In the genomic region with DNA sequence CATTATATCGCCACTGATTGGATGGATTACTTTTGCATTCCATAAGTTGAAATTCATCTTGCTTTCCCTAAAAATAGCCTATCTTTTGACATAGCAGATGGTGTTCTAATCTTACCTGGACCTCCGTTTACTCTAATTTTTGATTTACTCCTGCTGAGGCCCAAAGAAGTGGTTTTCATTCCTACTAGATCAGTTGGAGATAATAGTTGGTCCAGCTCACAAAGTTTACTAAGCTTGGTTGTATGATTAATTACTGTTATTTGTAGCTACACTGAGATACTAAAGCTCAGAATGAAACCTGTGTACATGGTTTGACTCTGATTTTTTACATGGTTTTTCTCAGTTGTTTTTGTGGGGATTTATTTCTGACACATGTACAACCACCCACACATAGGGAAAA, we compare ENCODE assay signal across 33 cellular contexts.
"Had no signal": no experiment of that assay in that cellular context is flagged by ENCODE, and none has a peak within 500 bp of the region (broad histone marks: within the 10 kb centered on the region; RNA-seq: fewer than 3 reads in every experiment).

No MANE protein-coding gene starts in this region.

- H3K36me3 Mint-ChIP-seq: brain had no signal

- H3K27me3 Mint-ChIP-seq: activated B cell treated with CpG ODN at 0.5 μM for 24 hours; activated CD4-positive, alpha-beta memory T cell treated with anti-CD3 and anti-CD28 coated beads, Interleukin-2, amount 10 ng/mL, durations not matched to agents 7 days and 5 days; activated CD4-positive, alpha-beta T cell treated with anti-CD3 and anti-CD28 coated beads, Interleukin-2, amount 10 ng/mL, durations not matched to agents 7 days and 5 days; activated CD8-positive, alpha-beta memory T cell treated with anti-CD3 and anti-CD28 coated beads, Interleukin-2, amount 10 ng/mL, durations not matched to agents 7 days and 5 days; activated naive CD8-positive, alpha-beta T cell treated with anti-CD3 and anti-CD28 coated beads for 36 hours; activated T-cell treated with anti-CD3 and anti-CD28 coated beads, Interleukin-2, amount 50 U/mL, for 24 hours; central memory CD8-positive, alpha-beta T cell had no signal

- H3K4me3 ChIP-seq: adrenal gland, ascending aorta, cardiac muscle cell had no signal

- H3K9me3 ChIP-seq: adrenal gland, ascending aorta had no signal

- H3K4me1 Mint-ChIP-seq: central memory CD8-positive, alpha-beta T cell had no signal

- ATAC-seq: activated CD8-positive, alpha-beta memory T cell treated with anti-CD3 and anti-CD28 coated beads, Interleukin-2, amount 10 ng/mL, durations not matched to agents 7 days and 5 days; activated CD8-positive, alpha-beta T cell treated with anti-CD3 and anti-CD28 coated beads, Interleukin-2, amount 10 ng/mL, durations not matched to agents 7 days and 5 days; activated naive CD4-positive, alpha-beta T cell treated with anti-CD3 and anti-CD28 coated beads, Interleukin-2, amount 50 U/mL, for 72 hours had no signal

- H3K4me1 ChIP-seq: adrenal gland, ascending aorta had no signal

- H3K4me3 Mint-ChIP-seq: activated B cell treated with CpG ODN at 0.5 μM for 24 hours; activated CD4-positive, alpha-beta memory T cell treated with anti-CD3 and anti-CD28 coated beads, Interleukin-2, amount 10 ng/mL, durations not matched to agents 7 days and 5 days; activated CD4-positive, alpha-beta T cell treated with anti-CD3 and anti-CD28 coated beads, Interleukin-2, amount 10 ng/mL, durations not matched to agents 7 days and 5 days; activated CD8-positive, alpha-beta memory T cell treated with anti-CD3 and anti-CD28 coated beads, Interleukin-2, amount 10 ng/mL, durations not matched to agents 7 days and 5 days; activated CD8-positive, alpha-beta T cell treated with anti-CD3 and anti-CD28 coated beads, Interleukin-2, amount 10 ng/mL, durations not matched to agents 7 days and 5 days; activated naive CD4-positive, alpha-beta T cell treated with anti-CD3 and anti-CD28 coated beads for 36 hours; activated naive CD8-positive, alpha-beta T cell treated with anti-CD3 and anti-CD28 coated beads for 36 hours; activated T-cell treated with anti-CD3 and anti-CD28 coated beads, Interleukin-2, amount 50 U/mL, for 24 hours; brain; central memory CD8-positive, alpha-beta T cell; T-helper 1 cell treated with Interleukin-12 subunit alpha and Interleukin-12 subunit beta and Interleukin-4 antibody, amounts not matched to agents 30 μg/mL and 1 μg/mL, for 36 hours; T-helper 2 cell treated with Interferon-gamma antibody and Interleukin-4, amounts not matched to agents 5 μg/mL and 100 μg/mL, for 36 hours had no signal

- DNase-seq: activated B cell treated with CpG ODN at 0.5 μM for 24 hours; activated CD4-positive, alpha-beta memory T cell treated with anti-CD3 and anti-CD28 coated beads, Interleukin-2, amount 10 ng/mL, durations not matched to agents 7 days and 5 days; activated CD4-positive, alpha-beta T cell treated with anti-CD3 and anti-CD28 coated beads for 4 hours; activated CD4-positive, alpha-beta T cell treated with anti-CD3 and anti-CD28 coated beads, Interleukin-2, amount 10 ng/mL, durations not matched to agents 7 days and 5 days; activated CD4-positive, alpha-beta T cell treated with anti-CD3 and anti-CD28 coated beads, Interleukin-2, amount 50 U/mL, for 48 hours; activated CD4-positive, CD25-positive, alpha-beta regulatory T cell treated with anti-CD3 and anti-CD28 coated beads, Interleukin-2, amount 50 U/mL, for 72 hours; activated CD8-positive, alpha-beta memory T cell treated with anti-CD3 and anti-CD28 coated beads for 24 hours; activated CD8-positive, alpha-beta memory T cell treated with anti-CD3 and anti-CD28 coated beads, Interleukin-2, amount 10 ng/mL, durations not matched to agents 7 days and 5 days; activated CD8-positive, alpha-beta memory T cell treated with anti-CD3 and anti-CD28 coated beads, Interleukin-2, amount 50 U/mL, for 48 hours; activated CD8-positive, alpha-beta T cell treated with anti-CD3 and anti-CD28 coated beads, Interleukin-2, amount 10 ng/mL, durations not matched to agents 7 days and 5 days; activated effector memory CD4-positive, alpha-beta T cell treated with anti-CD3 and anti-CD28 coated beads, Interleukin-2, amount 50 U/mL, for 16 hours; activated gamma-delta T cell treated with Interleukin-2 at 50 U/mL for 16 hours; activated naive CD4-positive, alpha-beta T cell; activated naive CD4-positive, alpha-beta T cell treated with anti-CD3 and anti-CD28 coated beads for 36 hours; activated naive CD4-positive, alpha-beta T cell treated with anti-CD3 and anti-CD28 coated beads, Interleukin-2, amount 50 U/mL, for 16 hours; activated naive CD8-positive, alpha-beta T cell treated with anti-CD3 and anti-CD28 coated beads for 36 hours; activated T-cell treated with anti-CD3 and anti-CD28 coated beads, Interleukin-2, amount 50 U/mL, for 24 hours; activated T-cell treated with anti-CD3 and anti-CD28 coated beads, Interleukin-2, amount 50 U/mL, for 48 hours; adrenal gland; amygdala; anterior cingulate cortex; caudate nucleus; T-helper 1 cell; T-helper 2 cell; T-helper 9 cell had no signal

- H3K9me3 Mint-ChIP-seq: activated B cell treated with CpG ODN at 0.5 μM for 24 hours; activated CD4-positive, alpha-beta memory T cell treated with anti-CD3 and anti-CD28 coated beads, Interleukin-2, amount 10 ng/mL, durations not matched to agents 7 days and 5 days; activated CD4-positive, alpha-beta T cell treated with anti-CD3 and anti-CD28 coated beads, Interleukin-2, amount 10 ng/mL, durations not matched to agents 7 days and 5 days; activated naive CD4-positive, alpha-beta T cell treated with anti-CD3 and anti-CD28 coated beads for 36 hours; activated naive CD4-positive, alpha-beta T cell treated with anti-CD3 and anti-CD28 coated beads, Interleukin-2, amount 50 U/mL, for 72 hours; activated naive CD8-positive, alpha-beta T cell treated with anti-CD3 and anti-CD28 coated beads for 36 hours; activated T-cell treated with anti-CD3 and anti-CD28 coated beads, Interleukin-2, amount 50 U/mL, for 24 hours; brain; central memory CD8-positive, alpha-beta T cell; T-helper 1 cell treated with Interleukin-12 subunit alpha and Interleukin-12 subunit beta and Interleukin-4 antibody, amounts not matched to agents 30 μg/mL and 1 μg/mL, for 36 hours; T-helper 2 cell treated with Interferon-gamma antibody and Interleukin-4, amounts not matched to agents 5 μg/mL and 100 μg/mL, for 36 hours had no signal

- H3K27ac Mint-ChIP-seq: activated B cell treated with CpG ODN at 0.5 μM for 24 hours; activated CD4-positive, alpha-beta memory T cell treated with anti-CD3 and anti-CD28 coated beads, Interleukin-2, amount 10 ng/mL, durations not matched to agents 7 days and 5 days; activated CD4-positive, alpha-beta T cell treated with anti-CD3 and anti-CD28 coated beads, Interleukin-2, amount 10 ng/mL, durations not matched to agents 7 days and 5 days; activated CD8-positive, alpha-beta memory T cell treated with anti-CD3 and anti-CD28 coated beads, Interleukin-2, amount 10 ng/mL, durations not matched to agents 7 days and 5 days; activated CD8-positive, alpha-beta T cell treated with anti-CD3 and anti-CD28 coated beads, Interleukin-2, amount 10 ng/mL, durations not matched to agents 7 days and 5 days; activated naive CD4-positive, alpha-beta T cell treated with anti-CD3 and anti-CD28 coated beads for 36 hours; activated naive CD4-positive, alpha-beta T cell treated with anti-CD3 and anti-CD28 coated beads, Interleukin-2, amount 50 U/mL, for 72 hours; activated naive CD8-positive, alpha-beta T cell treated with anti-CD3 and anti-CD28 coated beads for 36 hours; activated T-cell treated with anti-CD3 and anti-CD28 coated beads, Interleukin-2, amount 50 U/mL, for 24 hours; brain; T-helper 1 cell treated with Interleukin-12 subunit alpha and Interleukin-12 subunit beta and Interleukin-4 antibody, amounts not matched to agents 30 μg/mL and 1 μg/mL, for 36 hours; T-helper 2 cell treated with Interferon-gamma antibody and Interleukin-4, amounts not matched to agents 5 μg/mL and 100 μg/mL, for 36 hours had no signal

- H3K36me3 ChIP-seq: adrenal gland, ascending aorta, cardiac muscle cell had no signal

- H3K27me3 ChIP-seq: adrenal gland, ascending aorta, cardiac muscle cell had no signal

- H3K27ac ChIP-seq: adrenal gland, ascending aorta, cardiac muscle cell, VCaP had no signal
